In genomic region chr10:86591436-86591835, GRCh38 we compare ENCODE assay signal across 7 cellular contexts.
"Had no signal": no experiment of that assay in that cellular context is flagged by ENCODE, and none has a peak within 500 bp of the region (broad histone marks: within the 10 kb centered on the region; RNA-seq: fewer than 3 reads in every experiment).

No MANE protein-coding gene starts in this region.

- H3K9ac ChIP-seq: GM23248 had no signal

- ATAC-seq: K562 had no signal

- H3K27ac ChIP-seq: GM23248, HL-60 had no signal

- DNase-seq: GM23248, GOT3, H7, HCEC 1CT, KG1 had no signal

- H3K4me3 ChIP-seq: GM23248, K562 had no signal

- H2AFZ ChIP-seq: GM23248 had no signal
